In the genomic region with DNA sequence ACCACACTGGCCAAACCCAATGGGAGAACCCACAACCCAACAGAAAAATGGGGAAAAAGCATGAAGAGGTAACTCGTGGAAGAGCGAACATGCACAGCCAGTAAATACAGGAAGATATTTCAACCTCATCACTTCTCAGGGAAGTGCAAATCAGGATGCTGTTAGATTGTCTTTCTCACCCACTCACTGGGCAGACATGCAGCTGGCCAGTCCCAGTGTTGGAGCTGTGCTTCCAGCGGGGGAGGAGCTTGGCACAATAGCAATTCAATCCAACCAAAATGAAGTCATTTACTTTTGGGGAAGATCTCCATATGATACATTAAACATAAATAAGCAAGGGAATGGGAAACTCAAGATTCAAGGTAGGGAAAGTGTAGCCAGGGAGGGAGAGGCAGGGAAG, we compare ENCODE assay signal across 27 cellular contexts. TPM values are rescaled to one million over a fixed set of nuclear protein-coding genes. Genes with fewer than 3 reads are reported as not detected.
DNase-seq lines count a peak whose midpoint lies in the region; ATAC-seq and TF ChIP-seq lines count a peak whose summit lies in the region.
"Had no signal": no experiment of that assay in that cellular context is flagged by ENCODE, and none has a peak within 500 bp of the region (broad histone marks: within the 10 kb centered on the region; RNA-seq: fewer than 3 reads in every experiment).

No MANE protein-coding gene starts in this region.

- no peaks in the 10 kb centered on the region for H3K27me3 ChIP-seq in H7 (ENCODE audit: control insufficient read depth, insufficient read depth, low read length)
- H3K27me3 ChIP-seq: BLaER1 treated with 17β-estradiol and CSF1 and Interleukin-3, amounts not matched to agents 10 nM and 100 nM; right lobe of liver; upper lobe of right lung had no signal

- peaks cover 51% of the 10 kb centered on the region for H3K4me1 Mint-ChIP-seq in activated naive CD8-positive, alpha-beta T cell (ENCODE audit: low read depth)
- H3K4me1 Mint-ChIP-seq in activated naive CD8-positive, alpha-beta T cell treated with anti-CD3 and anti-CD28 coated beads, Interleukin-2, amount 50 U/mL, for 24 hours: peaks cover 35% of the 10 kb centered on the region
- H3K4me1 Mint-ChIP-seq in T-helper 17 cell: peaks cover 62% of the 10 kb centered on the region
- H3K4me1 Mint-ChIP-seq: nephron had no signal

- peaks cover 4% of the 10 kb centered on the region for H3K36me3 Mint-ChIP-seq in activated naive CD8-positive, alpha-beta T cell
- H3K36me3 Mint-ChIP-seq in activated naive CD8-positive, alpha-beta T cell treated with anti-CD3 and anti-CD28 coated beads, Interleukin-2, amount 50 U/mL, for 24 hours (ENCODE audit: low read depth): no peaks in the 10 kb centered on the region
- H3K36me3 Mint-ChIP-seq in T-helper 17 cell (ENCODE audit: low read depth): peaks cover 2% of the 10 kb centered on the region

- no peaks in the 10 kb centered on the region for H3K9me3 ChIP-seq in T-helper 17 cell (ENCODE audit: control insufficient read depth, low read length, poor library complexity, severe bottlenecking)
- H3K9me3 ChIP-seq: right lobe of liver, upper lobe of right lung had no signal

- no peaks in the 10 kb centered on the region for H3K9me3 Mint-ChIP-seq in activated naive CD8-positive, alpha-beta T cell (ENCODE audit: low read depth)
- no peaks in the 10 kb centered on the region for H3K9me3 Mint-ChIP-seq in activated naive CD8-positive, alpha-beta T cell treated with anti-CD3 and anti-CD28 coated beads, Interleukin-2, amount 50 U/mL, for 24 hours

- H3K27ac Mint-ChIP-seq in activated naive CD8-positive, alpha-beta T cell: peak overlapping the region; percentile 42
- H3K27ac Mint-ChIP-seq in activated naive CD8-positive, alpha-beta T cell treated with anti-CD3 and anti-CD28 coated beads, Interleukin-2, amount 50 U/mL, for 24 hours: no peak overlapping the region
- peak overlapping the region; percentile 90 for H3K27ac Mint-ChIP-seq in T-helper 17 cell
- H3K27ac Mint-ChIP-seq: nephron had no signal

- H3K36me3 ChIP-seq in H7 (replicated peaks; ENCODE audit: control insufficient read depth, insufficient read depth, low read length): no peaks in the 10 kb centered on the region
- H3K36me3 ChIP-seq: BLaER1 treated with 17β-estradiol and CSF1 and Interleukin-3, amounts not matched to agents 10 nM and 100 nM; right lobe of liver; upper lobe of right lung; WERI-Rb-1 had no signal

- peak overlapping the region; percentile 35 for H3K4me3 Mint-ChIP-seq in activated naive CD8-positive, alpha-beta T cell
- no peak overlapping the region for H3K4me3 Mint-ChIP-seq in activated naive CD8-positive, alpha-beta T cell treated with anti-CD3 and anti-CD28 coated beads, Interleukin-2, amount 50 U/mL, for 24 hours
- peak overlapping the region; percentile 37 for H3K4me3 Mint-ChIP-seq in T-helper 17 cell
- H3K4me3 Mint-ChIP-seq: nephron had no signal

- ATAC-seq in activated naive CD8-positive, alpha-beta T cell treated with anti-CD3 and anti-CD28 coated beads, Interleukin-2, amount 50 U/mL, for 24 hours: no peak
- ATAC-seq in T-helper 17 cell: no peak
- no peak for ATAC-seq in SK-N-SH treated with all-trans-retinoic acid at 6 μM for 48 hours
- ATAC-seq: K562, right lobe of liver, upper lobe of right lung had no signal

- DNase-seq in activated naive CD8-positive, alpha-beta T cell treated with anti-CD3 and anti-CD28 coated beads, Interleukin-2, amount 50 U/mL, for 24 hours: no peak
- DNase-seq in T-helper 17 cell (no peak), medulla oblongata (ENCODE audit: extremely low spot score) (peak; percentile 35), H7 (no peak), NCI-H187 treated with DMSO at 0.1 percent for 48 hours (lab: John Stamatoyannopoulos, UW) (no peak)
- DNase-seq: activated CD8-positive, alpha-beta memory T cell treated with anti-CD3 and anti-CD28 coated beads, Interleukin-2, amount 50 U/mL, for 48 hours; activated effector memory CD4-positive, alpha-beta T cell treated with Interleukin-2 at 50 U/mL for 16 hours; amniotic stem cell; GM23248; MM.1S; NCI-H1417 treated with DMSO at 0.1 percent for 48 hours; NCI-H345; right lobe of liver; stimulated activated CD4-positive, alpha-beta T cell treated with anti-CD3 and anti-CD28 coated beads, Interleukin-12 subunit alpha, Interleukin-12 subunit beta, amount 100 ng/mL, for 4 hours; stimulated activated CD4-positive, alpha-beta T cell treated with anti-CD3 and anti-CD28 coated beads, Interleukin-4, amount 100 ng/mL, for 1 hour; substantia nigra; T1000; upper lobe of right lung; WERI-Rb-1 had no signal

- no peak overlapping the region for H3K4me3 ChIP-seq in H7 (ENCODE audit: insufficient read depth, low read depth, low read length)
- H3K4me3 ChIP-seq: BLaER1 treated with 17β-estradiol and CSF1 and Interleukin-3, amounts not matched to agents 10 nM and 100 nM; GM23248; K562; right lobe of liver; SK-N-MC; upper lobe of right lung had no signal

- H3K27me3 Mint-ChIP-seq in activated naive CD8-positive, alpha-beta T cell: no peaks in the 10 kb centered on the region
- H3K27me3 Mint-ChIP-seq in activated naive CD8-positive, alpha-beta T cell treated with anti-CD3 and anti-CD28 coated beads, Interleukin-2, amount 50 U/mL, for 24 hours: peaks cover 2% of the 10 kb centered on the region
- H3K27me3 Mint-ChIP-seq in T-helper 17 cell: no peaks in the 10 kb centered on the region

TF ChIP-seq in SK-N-SH treated with all-trans-retinoic acid at 6 μM for 48 hours, 23 proteins besides CTCF, POLR2A, EP300 and RAD21 (continues in another document):
- no peak for TF ChIP-seq ARNTL (CRISPR knock-in tag; IDR thresholded peaks at IDR 0.05; ENCODE audit: borderline replicate concordance, low read depth)
- no peak for TF ChIP-seq TCF4 (CRISPR knock-in tag; IDR thresholded peaks at IDR 0.05; ENCODE audit: borderline replicate concordance)
- TF ChIP-seq ESRRG (CRISPR knock-in tag; IDR thresholded peaks at IDR 0.05): no peak
- no peak for TF ChIP-seq OSR1 (CRISPR knock-in tag; IDR thresholded peaks at IDR 0.05)
- no peak for TF ChIP-seq ZFP30 (CRISPR knock-in tag; IDR thresholded peaks at IDR 0.05)
- TF ChIP-seq ZC3H10 (CRISPR knock-in tag; IDR thresholded peaks at IDR 0.05): no peak
- TF ChIP-seq, protein P1, sequence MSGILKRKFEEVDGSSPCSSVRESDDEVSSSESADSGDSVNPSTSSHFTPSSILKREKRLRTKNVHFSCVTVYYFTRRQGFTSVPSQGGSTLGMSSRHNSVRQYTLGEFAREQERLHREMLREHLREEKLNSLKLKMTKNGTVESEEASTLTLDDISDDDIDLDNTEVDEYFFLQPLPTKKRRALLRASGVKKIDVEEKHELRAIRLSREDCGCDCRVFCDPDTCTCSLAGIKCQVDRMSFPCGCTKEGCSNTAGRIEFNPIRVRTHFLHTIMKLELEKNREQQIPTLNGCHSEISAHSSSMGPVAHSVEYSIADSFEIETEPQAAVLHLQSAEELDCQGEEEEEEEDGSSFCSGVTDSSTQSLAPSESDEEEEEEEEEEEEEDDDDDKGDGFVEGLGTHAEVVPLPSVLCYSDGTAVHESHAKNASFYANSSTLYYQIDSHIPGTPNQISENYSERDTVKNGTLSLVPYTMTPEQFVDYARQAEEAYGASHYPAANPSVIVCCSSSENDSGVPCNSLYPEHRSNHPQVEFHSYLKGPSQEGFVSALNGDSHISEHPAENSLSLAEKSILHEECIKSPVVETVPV (CRISPR knock-in tag; IDR thresholded peaks at IDR 0.05): no peak
- TF ChIP-seq ZNF565 (CRISPR knock-in tag; conservative IDR thresholded peaks at IDR 0.05; ENCODE audit: low read depth): no peak
- TF ChIP-seq TSHZ2 (CRISPR knock-in tag; IDR thresholded peaks at IDR 0.05): no peak
- no peak for TF ChIP-seq SNAI2 (CRISPR knock-in tag; IDR thresholded peaks at IDR 0.05)
- TF ChIP-seq GLIS3 (CRISPR knock-in tag; IDR thresholded peaks at IDR 0.05): no peak
- TF ChIP-seq CSDC2 (CRISPR knock-in tag; IDR thresholded peaks at IDR 0.05): no peak
- TF ChIP-seq CREB5 (CRISPR knock-in tag; IDR thresholded peaks at IDR 0.05; ENCODE audit: low read depth): no peak
- TF ChIP-seq ZNF8 (CRISPR knock-in tag; IDR thresholded peaks at IDR 0.05): no peak

RNA-seq across cellular contexts. Expression of gene WNT7A, which starts 12.1 kb away (rescaled TPM):
- 10 to 100 TPM; 10.1 to 14.5 TPM for total RNA-seq in T-helper 17 cell
- total RNA-seq in H7 (2014; rRNA removed; shearing (Covaris generic)): 0.04 and 0.07 TPM in 2 replicates
- total RNA-seq: GM23248, K562, liver, OCI-LY7, right lobe of liver had no signal

Comparison
In these comparisons a context has a peak if more than half of its experiments do, and no peak if none do; other contexts are left out.
1. RNA of gene WNT7A, which starts 12.1 kb away (total RNA-seq): 10.1 to 14.5 TPM in T-helper 17 cell; 0.04 to 0.07 TPM in H7; every median in the first group is over 10 times any median in the second.